20 cellular contexts compared by ENCODE assay signal in the genomic region with DNA sequence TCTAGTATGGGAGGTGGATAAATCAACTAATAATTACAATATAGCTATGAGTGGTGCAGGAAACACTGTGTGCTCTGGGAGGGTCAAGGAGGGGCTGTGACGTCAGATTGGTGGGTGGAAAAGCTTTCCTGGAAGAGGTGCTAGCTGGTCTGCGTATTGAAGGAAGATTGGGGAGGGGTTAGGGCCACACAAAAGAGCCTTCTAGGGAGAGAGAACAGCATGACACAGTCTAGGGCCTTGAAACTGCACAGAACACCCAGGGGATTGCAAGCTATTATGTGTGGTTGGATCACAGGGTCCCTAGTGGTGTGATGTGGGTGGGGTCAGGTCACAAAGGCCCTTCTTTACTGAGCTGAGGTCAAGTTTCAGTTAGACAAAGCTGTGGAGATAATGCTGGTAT.
"Had no signal": no experiment of that assay in that cellular context is flagged by ENCODE, and none has a peak within 500 bp of the region (broad histone marks: within the 10 kb centered on the region; RNA-seq: fewer than 3 reads in every experiment).

No MANE protein-coding gene starts in this region.

- H3K4me1 ChIP-seq: prostate gland, stomach had no signal

- H3K9me3 Mint-ChIP-seq: effector memory CD8-positive, alpha-beta T cell had no signal

- H3K36me3 ChIP-seq: prostate gland, stomach had no signal

- DNase-seq: activated CD4-positive, alpha-beta T cell treated with anti-CD3 and anti-CD28 coated beads, Interleukin-2, amount 50 U/mL, for 1 hour; activated CD4-positive, CD25-positive, alpha-beta regulatory T cell treated with anti-CD3 and anti-CD28 coated beads, Interleukin-2, amount 50 U/mL, for 72 hours; activated CD8-positive, alpha-beta memory T cell treated with anti-CD3 and anti-CD28 coated beads, Interleukin-2, amount 50 U/mL, for 4 hours; activated naive CD4-positive, alpha-beta T cell treated with anti-CD3 and anti-CD28 coated beads, Interleukin-2, amount 10 ng/mL, durations not matched to agents 7 days and 5 days; activated naive CD8-positive, alpha-beta T cell treated with anti-CD3 and anti-CD28 coated beads, Interleukin-2, amount 50 U/mL, for 24 hours; activated T-cell treated with anti-CD3 and anti-CD28 coated beads, Interleukin-2, amount 50 U/mL, for 4 hours; anterior cingulate cortex; caudate nucleus; effector memory CD8-positive, alpha-beta T cell; hippocampal formation; islet precursor cell; mammary epithelial cell; right cardiac atrium; stomach; T-helper 2 cell; trophoblast cell had no signal

- H3K27ac ChIP-seq: prostate gland, skin epidermis, stomach, VCaP had no signal

- H3K27ac Mint-ChIP-seq: activated naive CD4-positive, alpha-beta T cell treated with anti-CD3 and anti-CD28 coated beads, Interleukin-2, amount 10 ng/mL, durations not matched to agents 7 days and 5 days; activated naive CD8-positive, alpha-beta T cell treated with anti-CD3 and anti-CD28 coated beads, Interleukin-2, amount 50 U/mL, for 24 hours; brain; effector memory CD8-positive, alpha-beta T cell had no signal

- H3K27me3 Mint-ChIP-seq: activated naive CD8-positive, alpha-beta T cell treated with anti-CD3 and anti-CD28 coated beads, Interleukin-2, amount 50 U/mL, for 24 hours; effector memory CD8-positive, alpha-beta T cell had no signal

- H3K4me3 ChIP-seq: prostate gland, skin epidermis, stomach had no signal

- H3K4me3 Mint-ChIP-seq: activated naive CD4-positive, alpha-beta T cell treated with anti-CD3 and anti-CD28 coated beads, Interleukin-2, amount 10 ng/mL, durations not matched to agents 7 days and 5 days; activated naive CD8-positive, alpha-beta T cell treated with anti-CD3 and anti-CD28 coated beads, Interleukin-2, amount 50 U/mL, for 24 hours; activated T-cell treated with anti-CD3 and anti-CD28 coated beads, Interleukin-2, amount 50 U/mL, for 4 hours; brain; effector memory CD8-positive, alpha-beta T cell had no signal

- H3K9me3 ChIP-seq: prostate gland had no signal

- H3K36me3 Mint-ChIP-seq: activated naive CD4-positive, alpha-beta T cell treated with anti-CD3 and anti-CD28 coated beads, Interleukin-2, amount 10 ng/mL, durations not matched to agents 7 days and 5 days; brain had no signal

- H3K27me3 ChIP-seq: stomach had no signal

- H3K4me1 Mint-ChIP-seq: activated naive CD4-positive, alpha-beta T cell treated with anti-CD3 and anti-CD28 coated beads, Interleukin-2, amount 10 ng/mL, durations not matched to agents 7 days and 5 days; activated naive CD8-positive, alpha-beta T cell treated with anti-CD3 and anti-CD28 coated beads, Interleukin-2, amount 50 U/mL, for 24 hours; brain had no signal

- ATAC-seq: activated naive CD8-positive, alpha-beta T cell treated with anti-CD3 and anti-CD28 coated beads, Interleukin-2, amount 50 U/mL, for 24 hours; activated T-cell treated with anti-CD3 and anti-CD28 coated beads, Interleukin-2, amount 50 U/mL, for 4 hours; effector memory CD8-positive, alpha-beta T cell; right cardiac atrium had no signal
